In the genomic region with DNA sequence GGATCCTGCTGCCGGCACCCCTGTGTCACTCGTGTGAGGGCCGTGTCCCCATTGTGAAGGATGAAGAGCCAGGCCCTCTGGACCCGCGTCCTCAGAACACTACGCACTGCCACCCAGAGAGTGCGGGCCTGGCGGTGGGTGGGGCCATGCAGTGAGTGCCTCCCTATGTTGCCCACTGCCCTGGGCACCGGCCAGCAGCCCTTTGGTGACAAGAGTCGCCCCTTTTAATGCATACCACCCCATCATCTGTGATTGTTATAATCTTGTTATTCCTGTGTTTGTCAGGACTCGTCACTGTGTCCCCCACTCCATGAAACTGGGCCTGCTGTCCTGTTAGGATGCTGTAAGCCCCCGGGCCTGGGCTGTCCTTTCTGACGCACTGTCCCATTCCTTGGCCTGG, we compare ENCODE assay signal across 9 cellular contexts. TPM values are rescaled to one million over a fixed set of nuclear protein-coding genes. Genes with fewer than 3 reads are reported as not detected.
"Had no signal": no experiment of that assay in that cellular context is flagged by ENCODE, and none has a peak within 500 bp of the region (broad histone marks: within the 10 kb centered on the region; RNA-seq: fewer than 3 reads in every experiment).

No MANE protein-coding gene starts in this region.

RNA-seq across cellular contexts. Expression of a gene that starts 6.6 kb away (rescaled TPM):
- total RNA-seq: MCF 10A had no signal

RNA-seq across cellular contexts. Expression of a gene that starts 9.3 kb away (rescaled TPM):
- total RNA-seq: LHCN-M2, MCF 10A, NCI-H460, OCI-LY7, PC-9, Right ventricle myocardium inferior, RPMI7951, SK-MEL-5 had no signal

RNA-seq across cellular contexts. Expression of a gene that starts 59.9 kb away (rescaled TPM):
- total RNA-seq: MCF 10A, NCI-H460, OCI-LY7, PC-9, RPMI7951, SJCRH30, SK-MEL-5 had no signal
